In genomic region chr15:42207674-42208579, GRCh38 we compare ENCODE assay signal across 8 cellular contexts. TPM values are rescaled to one million over a fixed set of nuclear protein-coding genes. Genes with fewer than 3 reads are reported as not detected.
DNase-seq lines count a peak whose midpoint lies in the region; ATAC-seq and TF ChIP-seq lines count a peak whose summit lies in the region.

A gene with protein sequence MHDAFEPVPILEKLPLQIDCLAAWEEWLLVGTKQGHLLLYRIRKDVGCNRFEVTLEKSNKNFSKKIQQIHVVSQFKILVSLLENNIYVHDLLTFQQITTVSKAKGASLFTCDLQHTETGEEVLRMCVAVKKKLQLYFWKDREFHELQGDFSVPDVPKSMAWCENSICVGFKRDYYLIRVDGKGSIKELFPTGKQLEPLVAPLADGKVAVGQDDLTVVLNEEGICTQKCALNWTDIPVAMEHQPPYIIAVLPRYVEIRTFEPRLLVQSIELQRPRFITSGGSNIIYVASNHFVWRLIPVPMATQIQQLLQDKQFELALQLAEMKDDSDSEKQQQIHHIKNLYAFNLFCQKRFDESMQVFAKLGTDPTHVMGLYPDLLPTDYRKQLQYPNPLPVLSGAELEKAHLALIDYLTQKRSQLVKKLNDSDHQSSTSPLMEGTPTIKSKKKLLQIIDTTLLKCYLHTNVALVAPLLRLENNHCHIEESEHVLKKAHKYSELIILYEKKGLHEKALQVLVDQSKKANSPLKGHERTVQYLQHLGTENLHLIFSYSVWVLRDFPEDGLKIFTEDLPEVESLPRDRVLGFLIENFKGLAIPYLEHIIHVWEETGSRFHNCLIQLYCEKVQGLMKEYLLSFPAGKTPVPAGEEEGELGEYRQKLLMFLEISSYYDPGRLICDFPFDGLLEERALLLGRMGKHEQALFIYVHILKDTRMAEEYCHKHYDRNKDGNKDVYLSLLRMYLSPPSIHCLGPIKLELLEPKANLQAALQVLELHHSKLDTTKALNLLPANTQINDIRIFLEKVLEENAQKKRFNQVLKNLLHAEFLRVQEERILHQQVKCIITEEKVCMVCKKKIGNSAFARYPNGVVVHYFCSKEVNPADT (minus strand): TSS chr15:42208304. CDS start chr15:42208153, 151 bp downstream.

- intact Hi-C loops in Calu3 (cut with micrococcal nuclease; ENCODE audit: unreplicated experiment) (no loop called here), OCI-LY7 (cut with micrococcal nuclease; ENCODE audit: unreplicated experiment) (loop anchor here (10.0 kb wide), 1 partner anchor 267 kb away; no protein-coding TSS in a partner anchor)

- CTCF ChIA-PET in Calu3 (lab: Charles Lee) (interaction anchor here (0.6 to 1.0 kb wide), 2 partner anchors 177 to 408 kb away, joined by 3 to 6 read pairs; no protein-coding TSS in a partner anchor), OCI-LY7 (lab: Charles Lee; ENCODE audit: unreplicated experiment) (interaction anchor here (0.6 to 0.7 kb wide), 2 partner anchors 75 to 81 kb away, joined by 3 read pairs; no protein-coding TSS in a partner anchor)

- H3K4me3 Mint-ChIP-seq in Calu3 (ENCODE audit: low read depth, unreplicated experiment) = peak within 1 kb of the TSS; percentile 77

- no peaks in the 10 kb centered on the region for H4K20me1 ChIP-seq in OCI-LY7 (ENCODE audit: insufficient read depth, low read length)

- peak; percentile 92 for ATAC-seq in GM21423 (IDR thresholded peaks at IDR 0.05; ENCODE audit: unreplicated experiment)

- peaks cover 17% of the 10 kb centered on the region for H3K36me3 Mint-ChIP-seq in Calu3 (ENCODE audit: insufficient read depth, unreplicated experiment)

- H3K4me1 Mint-ChIP-seq in Calu3 (ENCODE audit: low read depth, unreplicated experiment) = peaks cover 16% of the 10 kb centered on the region

- DNase-seq in Calu3 (peak; percentile 78), HuH-7 (ENCODE audit: low spot score) (peak; percentile 68), OCI-LY7 (ENCODE audit: low spot score) (peak; percentile 83), activated T-cell treated with anti-CD3 and anti-CD28 coated beads for 1 hour (ENCODE audit: low read depth) (peak; percentile 68), epidermal melanocyte (ENCODE audit: insufficient read length, low spot score) (peak; percentile 85), midbrain (lab: John Stamatoyannopoulos, UW) (peak; percentile 88)
- peak; percentile 75 for DNase-seq in stimulated activated CD8-positive, alpha-beta memory T cell treated with anti-CD3 and anti-CD28 coated beads, Interleukin-15, amount 100 ng/mL, for 48 hours (ENCODE audit: low read depth in 2 of 2)

- peaks cover 13% of the 10 kb centered on the region; the same call in 1 of the 2 replicates for H3K79me2 ChIP-seq in OCI-LY7 (ENCODE audit: insufficient read depth, low read depth, low read length)

- peak within 1 kb of the TSS; percentile 87 for H3K4me2 ChIP-seq in OCI-LY7 (ENCODE audit: low read length)

- H3K27me3 Mint-ChIP-seq in Calu3 (ENCODE audit: unreplicated experiment) = no peaks in the 10 kb centered on the region

- H3K9me2 ChIP-seq in OCI-LY7 (ENCODE audit: insufficient read depth, low read length) = no peaks in the 10 kb centered on the region

- no peak for TF ChIP-seq CTCF in Calu3 (IDR thresholded peaks at IDR 0.05; ENCODE audit: unreplicated experiment)
- TF ChIP-seq CTCF in OCI-LY7 (conservative IDR thresholded peaks at IDR 0.05; ENCODE audit: low read length) = no peak

- peak within 1 kb of the TSS; percentile 23 for H3K27ac ChIP-seq in OCI-LY7 (ENCODE audit: low read depth, low read length, poor library complexity, severe bottlenecking)

- POLR2A ChIA-PET in OCI-LY7 (lab: Charles Lee) = interaction anchor here (0.6 to 2.3 kb wide), 9 partner anchors 8 to 1763 kb away, joined by 3 to 16 read pairs (median 5); no protein-coding TSS in a partner anchor

- H3K9me3 Mint-ChIP-seq in Calu3 (ENCODE audit: low read depth, unreplicated experiment) = no peaks in the 10 kb centered on the region

- peak within 1 kb of the TSS; percentile 99 for H2AFZ ChIP-seq in OCI-LY7 (ENCODE audit: low read length)

- H3K9me3 ChIP-seq in OCI-LY7 (ENCODE audit: low read length) = no peaks in the 10 kb centered on the region; the same call in 1 of the 2 replicates

- H3K36me3 ChIP-seq in OCI-LY7 (ENCODE audit: insufficient read depth, low read length) = peaks cover 44% of the 10 kb centered on the region

- TSS peak; percentile 49 for BruUV-seq in Calu3 (replicated peaks; lab: Mats Ljungman, UMichigan)
- BruUV-seq in OCI-LY7 (replicated peaks; lab: Mats Ljungman, UMichigan) = TSS peak; percentile 67

- peaks cover 18% of the 10 kb centered on the region for H3K4me1 ChIP-seq in OCI-LY7 (ENCODE audit: insufficient read depth, low read length, poor library complexity, severe bottlenecking)

- H3K4me3 ChIP-seq in OCI-LY7 (ENCODE audit: low read depth, low read length, poor library complexity, severe bottlenecking) = peak within 1 kb of the TSS; percentile 98

- H3K27ac Mint-ChIP-seq in Calu3 (ENCODE audit: unreplicated experiment) = peak within 1 kb of the TSS; percentile 68

RNA-seq across cellular contexts. Expression of the gene that starts here (rescaled TPM):
- 32.5 and 34.6 TPM in 2 replicates for total RNA-seq in Calu3 (2022)
- 25.1 and 27.5 TPM in 2 replicates for total RNA-seq in OCI-LY7 (2014; rRNA removed; shearing (Covaris generic))
- total RNA-seq in OCI-LY7 (2022) = 56.1 and 60.5 TPM in 2 replicates

Comparison
In these comparisons a context has a peak if more than half of its experiments do, and no peak if none do; other contexts are left out.
1. Peak in every context shown above with its lines: DNase-seq, ATAC-seq, H3K4me3 ChIP-seq and H3K27ac ChIP-seq.